23 cellular contexts compared by ENCODE assay signal in genomic region chr16:66832190-66832589, GRCh38. TPM values are rescaled to one million over a fixed set of nuclear protein-coding genes. Genes with fewer than 3 reads are reported as not detected.
DNase-seq lines count a peak whose midpoint lies in the region; ATAC-seq, FAIRE-seq and TF ChIP-seq lines count a peak whose summit lies in the region.
"Had no signal": no experiment of that assay in that cellular context is flagged by ENCODE, and none has a peak within 500 bp of the region (broad histone marks: within the 10 kb centered on the region; RNA-seq: fewer than 3 reads in every experiment).

No MANE protein-coding gene starts in this region.

- H2AK5ac ChIP-seq in H1 (ENCODE audit: low read depth, low read length) = no peak overlapping the region

- no peak overlapping the region for H3K18ac ChIP-seq in H1 (ENCODE audit: extremely low read depth, low read length)

- H3K4me3 Mint-ChIP-seq in activated CD4-positive, alpha-beta T cell treated with anti-CD3 and anti-CD28 coated beads, Interleukin-2, amount 10 ng/mL, durations not matched to agents 24 days and 14 days = no peak overlapping the region
- no peak overlapping the region for H3K4me3 Mint-ChIP-seq in activated CD4-positive, alpha-beta T cell treated with anti-CD3 and anti-CD28 coated beads for 36 hours
- H3K4me3 Mint-ChIP-seq in GM23338 = no peak overlapping the region

- POLR2A ChIA-PET in activated CD4-positive, alpha-beta T cell treated with anti-CD3 and anti-CD28 coated beads for 36 hours (lab: Charles Lee) = interaction anchor here (0.6 kb wide), 1 partner anchor 38 kb away, joined by 3 read pairs; no protein-coding TSS in a partner anchor
- POLR2A ChIA-PET in H1 (lab: Charles Lee; ENCODE audit: partially characterized antibody) = interaction anchor here (0.7 to 3.8 kb wide), 2 partner anchors 10 to 18 kb away, joined by 3 to 14 read pairs; no protein-coding TSS in a partner anchor

- no peak overlapping the region for H3K23ac ChIP-seq in H1 (ENCODE audit: insufficient read length)

- peaks cover 8% of the 10 kb centered on the region; the same call in 1 of the 2 replicates for H3K4me1 ChIP-seq in GM23338 (ENCODE audit: insufficient read depth)
- peaks cover 0 to 5% (median 3%) of the 10 kb centered on the region in 4 experiments; a peak in 2 of 7 replicates for H3K4me1 ChIP-seq in H1 (replicated peaks in 1 of 4; ENCODE audit: control insufficient read depth in 3 of 4, insufficient read depth in 4 of 4, low read length in 3 of 4)
- H3K4me1 ChIP-seq in parathyroid adenoma = peaks cover 14% of the 10 kb centered on the region
- no peaks in the 10 kb centered on the region for H3K4me1 ChIP-seq in foreskin keratinocyte
- peaks cover 14% of the 10 kb centered on the region for H3K4me1 ChIP-seq in psoas muscle

- no peaks in the 10 kb centered on the region; the same call in 1 of the 2 replicates for H3F3A ChIP-seq in GM23338 (replicated peaks; ENCODE audit: low read depth)

- no peak overlapping the region for H3K9ac ChIP-seq in H1 (replicated peaks in 1 of 4; ENCODE audit: extremely low read depth in 1 of 4, low read depth in 3 of 4, low read length in 3 of 4)
- H3K9ac ChIP-seq in parathyroid adenoma = no peak overlapping the region
- H3K9ac ChIP-seq: KMS-11 had no signal

- TF ChIP-seq RAD21 in H1 (IDR thresholded peaks at IDR 0.05 in 1 of 2, conservative IDR thresholded peaks at IDR 0.05 in 1 of 2; ENCODE audit: low read depth in 2 of 2, low read length in 2 of 2) = no peak

- H3K36me3 ChIP-seq in GM23338 (ENCODE audit: insufficient read depth) = no peaks in the 10 kb centered on the region
- peaks cover under 1 to 13% (median 6%) of the 10 kb centered on the region in 4 experiments; a peak in 5 of 8 replicates for H3K36me3 ChIP-seq in H1 (ENCODE audit: control insufficient read depth in 2 of 4, insufficient read depth in 4 of 4, low read length in 3 of 4)
- no peaks in the 10 kb centered on the region for H3K36me3 ChIP-seq in parathyroid adenoma (ENCODE audit: control insufficient read depth, insufficient read depth, low read length)
- H3K36me3 ChIP-seq in psoas muscle (ENCODE audit: insufficient read depth in 1 of 2, low read depth in 1 of 2) = peaks cover 2 to 15% of the 10 kb centered on the region in 2 donors

- 0 out of 2 replicates have a peak, but pooled peaks cover 3% of the 10 kb centered on the region for H4K20me1 ChIP-seq in GM23338 (replicated peaks; ENCODE audit: insufficient read depth)
- peaks cover 0 to 2% of the 10 kb centered on the region in 2 experiments for H4K20me1 ChIP-seq in H1 (replicated peaks in 1 of 2; ENCODE audit: control insufficient read depth in 1 of 2, insufficient read depth in 2 of 2, low read length in 2 of 2)

- no peak overlapping the region for H4K5ac ChIP-seq in H1 (ENCODE audit: insufficient read length, low read depth, low read length)

- peak; percentile 57 for DNase-seq in activated CD4-positive, alpha-beta T cell treated with anti-CD3 and anti-CD28 coated beads, Interleukin-2, amount 10 ng/mL, durations not matched to agents 24 days and 14 days
- DNase-seq in activated CD4-positive, alpha-beta T cell treated with anti-CD3 and anti-CD28 coated beads for 36 hours = no peak
- no peak for DNase-seq in GM23338 (ENCODE audit: low spot score)
- peak in 1 of 2 experiments; percentile 35 for DNase-seq in H1 (ENCODE audit: low read depth in 1 of 2, low spot score in 2 of 2)
- no peak for DNase-seq in activated gamma-delta T cell treated with Interleukin-2 at 50 U/mL for 16 hours
- DNase-seq in foreskin keratinocyte = no peak
- no peak for DNase-seq in psoas muscle
- DNase-seq: 8988T; CD8-positive, alpha-beta memory T cell; DMS79 treated with DMSO at 0.1 percent for 48 hours; MG63; NCI-H1092; NCI-H146; NCI-H2081 treated with DMSO at 0.1 percent for 48 hours; NCI-H510A; NCI-H774 had no signal

- H2BK5ac ChIP-seq in H1 (ENCODE audit: low read depth, low read length) = no peak overlapping the region

- H3K27ac Mint-ChIP-seq in activated CD4-positive, alpha-beta T cell treated with anti-CD3 and anti-CD28 coated beads, Interleukin-2, amount 10 ng/mL, durations not matched to agents 24 days and 14 days = no peak overlapping the region
- no peak overlapping the region for H3K27ac Mint-ChIP-seq in activated CD4-positive, alpha-beta T cell treated with anti-CD3 and anti-CD28 coated beads for 36 hours
- no peak overlapping the region for H3K27ac Mint-ChIP-seq in GM23338

- no peak for TF ChIP-seq EP300 in H1 (IDR thresholded peaks at IDR 0.05; ENCODE audit: borderline replicate concordance in 1 of 2, low read depth in 2 of 2, low read length in 2 of 2)

- H4K8ac ChIP-seq in H1 (ENCODE audit: extremely low read depth, insufficient read depth, low read length) = no peak overlapping the region

- H3K79me1 ChIP-seq in H1 (ENCODE audit: low read depth, low read length) = peaks cover 2% of the 10 kb centered on the region; the same call in 1 of the 2 replicates

- H3K27me3 ChIP-seq in GM23338 (ENCODE audit: insufficient read depth) (no peaks in the 10 kb centered on the region), H1 (replicated peaks in 1 of 4; ENCODE audit: control insufficient read depth in 3 of 4, extremely low read depth in 1 of 4, insufficient read depth in 3 of 4, low read length in 3 of 4) (no peaks in the 10 kb centered on the region; a peak in 2 of 7 replicates), parathyroid adenoma (ENCODE audit: control insufficient read depth, insufficient read depth, low read length) (no peaks in the 10 kb centered on the region), foreskin keratinocyte (no peaks in the 10 kb centered on the region), psoas muscle (ENCODE audit: insufficient read depth in 3 of 3, low read length in 2 of 3) (no peaks in the 10 kb centered on the region)
- H3K27me3 ChIP-seq: MG63 had no signal

- no peak overlapping the region for H2BK12ac ChIP-seq in H1 (ENCODE audit: low read depth, low read length)

- intact Hi-C loops in activated CD4-positive, alpha-beta T cell treated with anti-CD3 and anti-CD28 coated beads, Interleukin-2, amount 10 ng/mL, durations not matched to agents 24 days and 14 days (cut with micrococcal nuclease) = no loop called here
- intact Hi-C loops in activated CD4-positive, alpha-beta T cell treated with anti-CD3 and anti-CD28 coated beads for 36 hours (cut with DNase I, micrococcal nuclease) = no loop called here
- intact Hi-C loops in psoas muscle (cut with DNase I) = no loop called here

- 89% methylated on average over 3 of the region's 3 CpGs; no CpG with 5 or more reads in 1 of the 2 experiments for WGBS in H1 (ENCODE audit: extremely low coverage in 1 of 2, insufficient coverage in 1 of 2, insufficient read length in 1 of 2, insufficient replicate concordance in 2 of 2, low coverage in 1 of 2, low lambda C conversion rate in 2 of 2, missing lambda C conversion rate in 1 of 2), 2 experiments
- 75 to 86% (median 81%) methylated on average over 3 of the region's 3 CpGs for WGBS in psoas muscle, 3 donors

- H3K4me3 ChIP-seq in GM23338 (no peak overlapping the region), H1 (ENCODE audit: extremely low read depth in 1 of 4, insufficient read depth in 2 of 4, low read depth in 3 of 4, low read length in 4 of 4) (no peak overlapping the region), parathyroid adenoma (ENCODE audit: low read depth, low read length) (no peak overlapping the region), psoas muscle (no peak overlapping the region)
- H3K4me3 ChIP-seq: GM12878, MG63 had no signal

- H3K56ac ChIP-seq in H1 (replicated peaks; ENCODE audit: insufficient read length, low read depth, low read length) = no peak overlapping the region

- peaks cover 32% of the 10 kb centered on the region for H3K79me2 ChIP-seq in GM23338 (replicated peaks; ENCODE audit: insufficient read depth)
- peaks cover 6 to 30% of the 10 kb centered on the region in 2 experiments for H3K79me2 ChIP-seq in H1 (ENCODE audit: control insufficient read depth in 1 of 2, insufficient read depth in 2 of 2, low read length in 2 of 2)
- peaks cover 20% of the 10 kb centered on the region for H3K79me2 ChIP-seq in parathyroid adenoma

- peaks cover 6% of the 10 kb centered on the region for H3K36me3 Mint-ChIP-seq in activated CD4-positive, alpha-beta T cell treated with anti-CD3 and anti-CD28 coated beads, Interleukin-2, amount 10 ng/mL, durations not matched to agents 24 days and 14 days (ENCODE audit: low read depth)
- peaks cover 11% of the 10 kb centered on the region for H3K36me3 Mint-ChIP-seq in activated CD4-positive, alpha-beta T cell treated with anti-CD3 and anti-CD28 coated beads for 36 hours (ENCODE audit: low read depth)
- peaks cover 10% of the 10 kb centered on the region for H3K36me3 Mint-ChIP-seq in GM23338 (ENCODE audit: low read depth)

- peaks cover 3% of the 10 kb centered on the region for H3K27me3 Mint-ChIP-seq in activated CD4-positive, alpha-beta T cell treated with anti-CD3 and anti-CD28 coated beads, Interleukin-2, amount 10 ng/mL, durations not matched to agents 24 days and 14 days
- peaks cover 2% of the 10 kb centered on the region for H3K27me3 Mint-ChIP-seq in activated CD4-positive, alpha-beta T cell treated with anti-CD3 and anti-CD28 coated beads for 36 hours
- H3K27me3 Mint-ChIP-seq in GM23338 (ENCODE audit: insufficient read depth, low read depth, poor library complexity) = peaks cover 6% of the 10 kb centered on the region

- peak overlapping the region; percentile 72; the same call in 1 of the 2 replicates for H2BK15ac ChIP-seq in H1 (ENCODE audit: low read length)

- H3K23me2 ChIP-seq in H1 (ENCODE audit: low read depth, low read length) = peaks cover 3% of the 10 kb centered on the region; the same call in 1 of the 2 replicates

- no peak for TF ChIP-seq POLR2A in H1 (IDR thresholded peaks at IDR 0.05; ENCODE audit: control extremely low read depth in 1 of 2, low read depth in 2 of 2, low read length in 2 of 2)

- peak overlapping the region; percentile 86; the same call in 1 of the 2 replicates for H2BK20ac ChIP-seq in H1 (ENCODE audit: low read length)

- peaks cover 23% of the 10 kb centered on the region for H3K4me1 Mint-ChIP-seq in activated CD4-positive, alpha-beta T cell treated with anti-CD3 and anti-CD28 coated beads, Interleukin-2, amount 10 ng/mL, durations not matched to agents 24 days and 14 days
- peaks cover 28% of the 10 kb centered on the region for H3K4me1 Mint-ChIP-seq in activated CD4-positive, alpha-beta T cell treated with anti-CD3 and anti-CD28 coated beads for 36 hours
- H3K4me1 Mint-ChIP-seq in GM23338 = peaks cover 14% of the 10 kb centered on the region; the same call in 2 of the 3 replicates

- ATAC-seq in activated CD4-positive, alpha-beta T cell treated with anti-CD3 and anti-CD28 coated beads for 36 hours = no peak
- no peak for ATAC-seq in GM23338
- ATAC-seq in foreskin keratinocyte = no peak
- ATAC-seq in psoas muscle = no peak
- ATAC-seq: GM12878, Right ventricle myocardium inferior had no signal

- no peak overlapping the region for H3K4ac ChIP-seq in H1 (replicated peaks; ENCODE audit: insufficient read length, low read depth, low read length)

- H2BK120ac ChIP-seq in H1 (replicated peaks; ENCODE audit: low read depth, low read length) = no peak overlapping the region

- no peak overlapping the region for H4K91ac ChIP-seq in H1 (replicated peaks; ENCODE audit: insufficient read length, low read length)

- H3K27ac ChIP-seq in GM23338 (ENCODE audit: low read depth) (no peak overlapping the region), H1 (ENCODE audit: low read depth, low read length) (no peak overlapping the region), parathyroid adenoma (no peak overlapping the region), foreskin keratinocyte (no peak overlapping the region), psoas muscle (no peak overlapping the region)
- H3K27ac ChIP-seq: KMS-11 had no signal

- FAIRE-seq in H1 (lab: Jason Lieb, UNC) = no peak
- FAIRE-seq: D721Med, G401.6, GM12878 had no signal

- H3K4me2 ChIP-seq in GM23338 = no peak overlapping the region
- no peak overlapping the region for H3K4me2 ChIP-seq in H1 (ENCODE audit: insufficient read depth in 1 of 2, low read depth in 2 of 2, low read length in 2 of 2)
- H3K4me2 ChIP-seq in parathyroid adenoma (ENCODE audit: low read length) = no peak overlapping the region
- H3K4me2 ChIP-seq: KMS-11 had no signal

- no peaks in the 10 kb centered on the region for H3K9me3 Mint-ChIP-seq in activated CD4-positive, alpha-beta T cell treated with anti-CD3 and anti-CD28 coated beads, Interleukin-2, amount 10 ng/mL, durations not matched to agents 24 days and 14 days
- no peaks in the 10 kb centered on the region for H3K9me3 Mint-ChIP-seq in activated CD4-positive, alpha-beta T cell treated with anti-CD3 and anti-CD28 coated beads for 36 hours (ENCODE audit: low read depth)
- no peaks in the 10 kb centered on the region for H3K9me3 Mint-ChIP-seq in GM23338
- H3K9me3 Mint-ChIP-seq: CD8-positive, alpha-beta memory T cell had no signal

- no peaks in the 10 kb centered on the region for H3K9me2 ChIP-seq in GM23338 (ENCODE audit: insufficient read depth)

- no peak overlapping the region for H3K14ac ChIP-seq in H1 (ENCODE audit: insufficient read length)

- 0 out of 2 replicates have a peak overlapping the region, but pooled peaks have one; percentile 18 for H2AFZ ChIP-seq in GM23338
- no peak overlapping the region for H2AFZ ChIP-seq in H1 (ENCODE audit: low read length)
- H2AFZ ChIP-seq in parathyroid adenoma = peak overlapping the region; percentile 69

- CTCF ChIA-PET in activated CD4-positive, alpha-beta T cell treated with anti-CD3 and anti-CD28 coated beads for 36 hours (lab: Charles Lee) = interaction anchor here (0.8 to 5.7 kb wide), 9 partner anchors 12 to 97 kb away, joined by 3 to 96 read pairs (median 18); partner anchors contain the start of genes DYNC1LI2 and PDP2
- CTCF ChIA-PET in H1 (lab: Charles Lee; ENCODE audit: partially characterized antibody) = interaction anchor here (1.1 to 14.3 kb wide), 7 partner anchors 13 to 133 kb away, joined by 3 to 162 read pairs (median 5); partner anchors contain the start of genes CA7 and CIAO2B

- no peak for TF ChIP-seq CTCF in GM23338 (conservative IDR thresholded peaks at IDR 0.05; ENCODE audit: low read depth in 2 of 2)
- no peak for TF ChIP-seq CTCF in H1 (IDR thresholded peaks at IDR 0.05; ENCODE audit: control extremely low read depth in 1 of 3, insufficient read depth in 1 of 3, low read depth in 1 of 3, low read length in 3 of 3)
- no peak for TF ChIP-seq CTCF in parathyroid adenoma (IDR thresholded peaks at IDR 0.05)
- no peak for TF ChIP-seq CTCF in foreskin keratinocyte (conservative IDR thresholded peaks at IDR 0.05)
- TF ChIP-seq CTCF in psoas muscle (IDR thresholded peaks at IDR 0.05) = no peak

- H3K9me3 ChIP-seq in H1 (ENCODE audit: insufficient read depth in 2 of 2, low read depth in 1 of 2, low read length in 1 of 2) (no peaks in the 10 kb centered on the region), parathyroid adenoma (ENCODE audit: control insufficient read depth, low read length) (no peaks in the 10 kb centered on the region), psoas muscle (no peaks in the 10 kb centered on the region)
- H3K9me3 ChIP-seq: MG63 had no signal

RNA-seq across cellular contexts. Expression of gene NAE1, which starts 1.4 kb away (rescaled TPM):
- total RNA-seq in activated CD4-positive, alpha-beta T cell treated with anti-CD3 and anti-CD28 coated beads, Interleukin-2, amount 10 ng/mL, durations not matched to agents 24 days and 14 days = 118 and 125 TPM in 2 replicates
- 100 to 1,000 TPM; 102 to 125 TPM for total RNA-seq in activated CD4-positive, alpha-beta T cell treated with anti-CD3 and anti-CD28 coated beads for 36 hours
- 139 and 160 TPM in 2 replicates for total RNA-seq in GM23338 (2014; rRNA removed; shearing (Covaris generic))
- polyA plus RNA-seq in GM23338 (2016; fragmentation: Nextera tagmentation; extraction: Ambion mirVana) (204 and 209 TPM in 2 replicates), H1 (2011; rRNA removed) (30.3 and 66.6 TPM in 2 replicates), foreskin keratinocyte (77.9 and 83.0 TPM in 2 replicates), psoas muscle (10 to 100 TPM; 22.7 to 46.1 (median 33.0) TPM)
- total RNA-seq in H1 (2021; fragmentation: NEBNext Ultra II Directional; extraction: Animal tissue kit (Norgen Biotek cat#: 25700)) = 145 and 155 TPM in 2 replicates
- 89.8 TPM for polyA plus RNA-seq in H1 (2011; cell fraction: cytosol; rRNA removed)
- polyA plus RNA-seq in H1 (2011; cell fraction: nucleus; rRNA removed) = 18.4 TPM
- 82.6 to 180 TPM (median 91.9 TPM) in 4 replicates for polyA plus RNA-seq in H1 (2012, experiment 1 of 2)
- polyA plus RNA-seq in H1 (2012, experiment 2 of 2) = 11.6 TPM
- polyA plus RNA-seq in H1 (2013, experiment 1 of 2) = 195 TPM
- 199 TPM for polyA plus RNA-seq in H1 (2013, experiment 2 of 2)
- 34.3 and 62.0 TPM in 2 replicates for polyA minus RNA-seq in H1 (2011; rRNA and poly(A)+ RNA removed)
- 31.3 TPM for polyA minus RNA-seq in H1 (2011; cell fraction: cytosol; rRNA and poly(A)+ RNA removed)
- polyA minus RNA-seq in H1 (2011; cell fraction: nucleus; rRNA and poly(A)+ RNA removed) = 54.2 TPM
- total RNA-seq in foreskin keratinocyte (102 and 104 TPM in 2 replicates), psoas muscle (10 to 100 TPM; 23.8 to 34.4 (median 30.8) TPM)

RNA-seq across cellular contexts. Expression of gene CA7, which starts 12.0 kb away (rescaled TPM):
- 0.28 and 0.56 TPM in 2 replicates for total RNA-seq in activated CD4-positive, alpha-beta T cell treated with anti-CD3 and anti-CD28 coated beads, Interleukin-2, amount 10 ng/mL, durations not matched to agents 24 days and 14 days
- under 1 TPM in 1 of 2 experiments, not detected in 1; 0.16 TPM for total RNA-seq in activated CD4-positive, alpha-beta T cell treated with anti-CD3 and anti-CD28 coated beads for 36 hours
- total RNA-seq in GM23338 (2014; rRNA removed; shearing (Covaris generic)) = 2.5 and 2.8 TPM in 2 replicates
- 2.1 and 2.6 TPM in 2 replicates for polyA plus RNA-seq in GM23338 (2016; fragmentation: Nextera tagmentation; extraction: Ambion mirVana)
- 1.7 and 1.8 TPM in 2 replicates for total RNA-seq in H1 (2021; fragmentation: NEBNext Ultra II Directional; extraction: Animal tissue kit (Norgen Biotek cat#: 25700))
- polyA plus RNA-seq in H1 (2011; rRNA removed) = 2.7 and 4.7 TPM in 2 replicates
- 3.2 TPM for polyA plus RNA-seq in H1 (2011; cell fraction: cytosol; rRNA removed)
- 3.4 TPM for polyA plus RNA-seq in H1 (2011; cell fraction: nucleus; rRNA removed)
- polyA plus RNA-seq in H1 (2012, experiment 1 of 2) = 0.81 to 2.5 TPM (median 2.0 TPM) in 4 replicates
- polyA plus RNA-seq in H1 (2012, experiment 2 of 2) = 2.0 TPM
- polyA plus RNA-seq in H1 (2013, experiment 1 of 2) = 1.6 TPM
- 1.4 TPM for polyA plus RNA-seq in H1 (2013, experiment 2 of 2)
- polyA minus RNA-seq in H1 (2011; rRNA and poly(A)+ RNA removed) = 2.0 and 2.6 TPM in 2 replicates
- polyA minus RNA-seq in H1 (2011; cell fraction: cytosol; rRNA and poly(A)+ RNA removed) = 1.5 TPM
- polyA minus RNA-seq in H1 (2011; cell fraction: nucleus; rRNA and poly(A)+ RNA removed) = 1.00 TPM
- total RNA-seq in foreskin keratinocyte = not detected in 2 replicates
- not detected in 2 replicates for polyA plus RNA-seq in foreskin keratinocyte
- not detected for total RNA-seq in psoas muscle
- polyA plus RNA-seq in psoas muscle = under 1 TPM in 1 of 3 donors, not detected in 2; 0.05 TPM
- total RNA-seq: CD8-positive, alpha-beta memory T cell; GM12878; Right ventricle myocardium inferior had no signal
- polyA plus RNA-seq: BJ; CD8-positive, alpha-beta memory T cell had no signal

RNA-seq across cellular contexts. Expression of gene TERB1, which starts 30.8 kb away (rescaled TPM):
- 0.37 TPM in 1 of 2 replicates, not detected in the other for total RNA-seq in activated CD4-positive, alpha-beta T cell treated with anti-CD3 and anti-CD28 coated beads, Interleukin-2, amount 10 ng/mL, durations not matched to agents 24 days and 14 days
- total RNA-seq in activated CD4-positive, alpha-beta T cell treated with anti-CD3 and anti-CD28 coated beads for 36 hours = under 1 TPM in 1 of 2 experiments, not detected in 1; 0.14 TPM
- total RNA-seq in GM23338 (2014; rRNA removed; shearing (Covaris generic)) = not detected in 2 replicates
- polyA plus RNA-seq in GM23338 (2016; fragmentation: Nextera tagmentation; extraction: Ambion mirVana) (not detected in 2 replicates), H1 (2011; rRNA removed) (not detected in 2 replicates), foreskin keratinocyte (not detected in 2 replicates), psoas muscle (not detected)
- not detected in 2 replicates for total RNA-seq in H1 (2021; fragmentation: NEBNext Ultra II Directional; extraction: Animal tissue kit (Norgen Biotek cat#: 25700))
- polyA plus RNA-seq in H1 (2011; cell fraction: cytosol; rRNA removed) = 0.13 TPM
- polyA plus RNA-seq in H1 (2011; cell fraction: nucleus; rRNA removed) = not detected
- polyA plus RNA-seq in H1 (2012, experiment 1 of 2) = not detected in 4 replicates
- not detected for polyA plus RNA-seq in H1 (2012, experiment 2 of 2)
- polyA plus RNA-seq in H1 (2013, experiment 1 of 2) = not detected
- polyA plus RNA-seq in H1 (2013, experiment 2 of 2) = not detected
- not detected in 2 replicates for polyA minus RNA-seq in H1 (2011; rRNA and poly(A)+ RNA removed)
- polyA minus RNA-seq in H1 (2011; cell fraction: cytosol; rRNA and poly(A)+ RNA removed) = not detected
- not detected for polyA minus RNA-seq in H1 (2011; cell fraction: nucleus; rRNA and poly(A)+ RNA removed)
- total RNA-seq in foreskin keratinocyte (0.04 TPM in 1 of 2 replicates, not detected in the other), psoas muscle (under 1 TPM in 1 of 4 donors, not detected in 3; 0.26 TPM)
- total RNA-seq: Right ventricle myocardium inferior had no signal
- polyA plus RNA-seq: BJ; CD8-positive, alpha-beta memory T cell had no signal

RNA-seq across cellular contexts. Expression of gene PDP2, which starts 48.1 kb away (rescaled TPM):
- total RNA-seq in activated CD4-positive, alpha-beta T cell treated with anti-CD3 and anti-CD28 coated beads, Interleukin-2, amount 10 ng/mL, durations not matched to agents 24 days and 14 days = 48.0 and 51.8 TPM in 2 replicates
- total RNA-seq in activated CD4-positive, alpha-beta T cell treated with anti-CD3 and anti-CD28 coated beads for 36 hours = 10 to 100 TPM; 27.8 to 36.6 TPM
- 23.2 and 37.9 TPM in 2 replicates for total RNA-seq in GM23338 (2014; rRNA removed; shearing (Covaris generic))
- polyA plus RNA-seq in GM23338 (2016; fragmentation: Nextera tagmentation; extraction: Ambion mirVana) (8.2 and 9.0 TPM in 2 replicates), H1 (2011; rRNA removed) (10.1 and 11.7 TPM in 2 replicates), foreskin keratinocyte (2.8 and 4.4 TPM in 2 replicates), psoas muscle (1 to 10 TPM; 1.0 to 2.5 (median 2.0) TPM)
- 36.0 and 36.5 TPM in 2 replicates for total RNA-seq in H1 (2021; fragmentation: NEBNext Ultra II Directional; extraction: Animal tissue kit (Norgen Biotek cat#: 25700))
- 15.6 TPM for polyA plus RNA-seq in H1 (2011; cell fraction: cytosol; rRNA removed)
- 20.5 TPM for polyA plus RNA-seq in H1 (2011; cell fraction: nucleus; rRNA removed)
- polyA plus RNA-seq in H1 (2012, experiment 1 of 2) = 10.6 to 16.3 TPM (median 15.7 TPM) in 4 replicates
- 14.4 TPM for polyA plus RNA-seq in H1 (2012, experiment 2 of 2)
- 13.5 TPM for polyA plus RNA-seq in H1 (2013, experiment 1 of 2)
- polyA plus RNA-seq in H1 (2013, experiment 2 of 2) = 12.7 TPM
- 97.6 and 123 TPM in 2 replicates for polyA minus RNA-seq in H1 (2011; rRNA and poly(A)+ RNA removed)
- polyA minus RNA-seq in H1 (2011; cell fraction: cytosol; rRNA and poly(A)+ RNA removed) = 19.5 TPM
- polyA minus RNA-seq in H1 (2011; cell fraction: nucleus; rRNA and poly(A)+ RNA removed) = 28.7 TPM
- total RNA-seq in foreskin keratinocyte (14.4 and 19.6 TPM in 2 replicates), psoas muscle (1 to 10 TPM; 3.0 to 5.2 (median 4.3) TPM)
